In genomic region chr15:74630284-74631086, GRCh38 we compare ENCODE assay signal across 1 cellular context.
TF ChIP-seq lines count a peak whose summit lies in the region.

No MANE protein-coding gene starts in this region.

TF ChIP-seq in IMR-90, 13 proteins besides CTCF, POLR2A, EP300 and RAD21 (continued from another document):
- TF ChIP-seq, protein P1, sequence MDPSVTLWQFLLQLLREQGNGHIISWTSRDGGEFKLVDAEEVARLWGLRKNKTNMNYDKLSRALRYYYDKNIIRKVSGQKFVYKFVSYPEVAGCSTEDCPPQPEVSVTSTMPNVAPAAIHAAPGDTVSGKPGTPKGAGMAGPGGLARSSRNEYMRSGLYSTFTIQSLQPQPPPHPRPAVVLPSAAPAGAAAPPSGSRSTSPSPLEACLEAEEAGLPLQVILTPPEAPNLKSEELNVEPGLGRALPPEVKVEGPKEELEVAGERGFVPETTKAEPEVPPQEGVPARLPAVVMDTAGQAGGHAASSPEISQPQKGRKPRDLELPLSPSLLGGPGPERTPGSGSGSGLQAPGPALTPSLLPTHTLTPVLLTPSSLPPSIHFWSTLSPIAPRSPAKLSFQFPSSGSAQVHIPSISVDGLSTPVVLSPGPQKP (IDR thresholded peaks at IDR 0.05; ENCODE audit: borderline replicate concordance, low read depth, low read length): no peak
TF ChIP-seq in IMR-90: peak in this region for 0.
